In the genomic region with DNA sequence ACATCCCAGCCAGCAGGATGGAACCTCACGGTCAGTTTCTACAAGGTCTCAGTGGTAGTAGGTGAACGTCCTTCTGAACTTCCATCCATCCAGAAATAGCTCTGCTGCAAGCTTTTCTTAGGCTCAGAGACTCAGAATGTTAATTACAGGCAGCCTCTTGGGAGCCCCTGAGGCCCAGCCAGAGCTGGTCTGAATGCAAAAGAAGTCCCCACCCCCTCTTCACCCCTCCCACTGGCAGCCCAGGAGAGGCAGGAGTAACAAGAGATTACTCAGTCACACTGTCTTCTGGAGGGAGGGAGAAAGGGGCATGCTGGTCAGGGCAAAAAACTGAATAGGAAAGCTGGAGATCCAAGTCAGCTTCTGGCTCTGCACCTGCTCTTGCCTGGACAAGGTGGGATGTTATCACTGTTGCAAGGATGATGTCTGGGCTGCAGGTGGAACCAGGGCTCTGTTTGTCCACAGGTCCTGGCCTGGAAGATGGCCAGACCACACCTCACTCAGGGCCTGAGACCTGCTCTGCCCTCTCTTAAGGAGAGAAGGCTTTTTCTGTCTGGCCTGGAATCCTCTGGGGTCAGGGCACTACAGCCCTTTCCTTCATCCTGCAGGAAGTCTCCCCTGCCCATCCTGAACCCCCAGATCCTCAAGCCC, we compare ENCODE assay signal across 12 cellular contexts. TPM values are rescaled to one million over a fixed set of nuclear protein-coding genes. Genes with fewer than 3 reads are reported as not detected.
DNase-seq lines count a peak whose midpoint lies in the region; ATAC-seq lines count a peak whose summit lies in the region.
"Had no signal": no experiment of that assay in that cellular context is flagged by ENCODE, and none has a peak within 500 bp of the region (broad histone marks: within the 10 kb centered on the region; RNA-seq: fewer than 3 reads in every experiment).

No MANE protein-coding gene starts in this region.

- peak overlapping the region; percentile 62 for H2BK5ac ChIP-seq in neuronal stem cell (ENCODE audit: low read length)

- H2BK15ac ChIP-seq in neuronal stem cell (ENCODE audit: low read length): peak overlapping the region; percentile 71

- H3K18ac ChIP-seq in neuronal stem cell (ENCODE audit: low read length): peak overlapping the region; percentile 76

- H3K14ac ChIP-seq in neuronal stem cell (ENCODE audit: low read length): no peak overlapping the region

- H3K9me3 Mint-ChIP-seq in stimulated activated memory B cell treated with anti-CD40 and anti-IgM and Interleukin-4, amounts not matched to agents 10 μg/mL and 1 μg/mL and 100 μg/mL, for 72 hours: no peaks in the 10 kb centered on the region

- no peaks in the 10 kb centered on the region for H3K27me3 Mint-ChIP-seq in stimulated activated memory B cell treated with anti-CD40 and anti-IgM and Interleukin-4, amounts not matched to agents 10 μg/mL and 1 μg/mL and 100 μg/mL, for 72 hours
- H3K27me3 Mint-ChIP-seq: activated CD4-positive, alpha-beta T cell treated with anti-CD3 and anti-CD28 coated beads for 36 hours had no signal

- no peaks in the 10 kb centered on the region for H3K36me3 ChIP-seq in neuronal stem cell (replicated peaks in 1 of 2; ENCODE audit: control insufficient read depth in 2 of 2, insufficient read depth in 2 of 2, low read length in 2 of 2)
- H3K36me3 ChIP-seq: heart right ventricle, Peyer's patch had no signal

- WGBS in neuronal stem cell (ENCODE audit: extremely low coverage in 2 of 2, insufficient read length in 2 of 2, insufficient replicate concordance in 1 of 2), 2 donors: no CpG with 5 or more reads among the region's 2 CpGs

- H2AFZ ChIP-seq in neuronal stem cell (ENCODE audit: low read length): peak overlapping the region; percentile 50

- H3K27ac ChIP-seq in caudate nucleus (ENCODE audit: low read depth, low read length): peak overlapping the region; percentile 72
- peak overlapping the region; percentile 8 for H3K27ac ChIP-seq in neuronal stem cell (replicated peaks; ENCODE audit: low read length)
- H3K27ac ChIP-seq: heart right ventricle had no signal

- no peak overlapping the region for H3K4ac ChIP-seq in neuronal stem cell (ENCODE audit: low read length)

- no peaks in the 10 kb centered on the region for H3K36me3 Mint-ChIP-seq in stimulated activated memory B cell treated with anti-CD40 and anti-IgM and Interleukin-4, amounts not matched to agents 10 μg/mL and 1 μg/mL and 100 μg/mL, for 72 hours

- H3K4me1 ChIP-seq in neuronal stem cell (ENCODE audit: control insufficient read depth in 2 of 2, insufficient read depth in 1 of 2, low read depth in 1 of 2, low read length in 2 of 2): peaks cover 23 to 34% of the 10 kb centered on the region in 2 donors
- H3K4me1 ChIP-seq: heart right ventricle had no signal

- no peak overlapping the region for H3K4me3 ChIP-seq in neuronal stem cell (ENCODE audit: low read length in 2 of 2)
- H3K4me3 ChIP-seq: heart right ventricle, Peyer's patch had no signal

- no peak for ATAC-seq in stimulated activated memory B cell treated with anti-CD40 and anti-IgM and Interleukin-4, amounts not matched to agents 10 μg/mL and 1 μg/mL and 100 μg/mL, for 72 hours
- ATAC-seq: activated CD4-positive, alpha-beta T cell treated with anti-CD3 and anti-CD28 coated beads for 36 hours had no signal

- peak overlapping the region; percentile 59 for H2BK12ac ChIP-seq in neuronal stem cell (ENCODE audit: low read length)

- H4K91ac ChIP-seq in neuronal stem cell (ENCODE audit: low read depth, low read length, poor library complexity): no peak overlapping the region

- no peak overlapping the region for H3K23ac ChIP-seq in neuronal stem cell (ENCODE audit: low read depth, low read length, poor library complexity)

- peak overlapping the region; percentile 85 for H2AK5ac ChIP-seq in neuronal stem cell (ENCODE audit: low read depth, low read length)

- no peak overlapping the region for H3K27ac Mint-ChIP-seq in stimulated activated memory B cell treated with anti-CD40 and anti-IgM and Interleukin-4, amounts not matched to agents 10 μg/mL and 1 μg/mL and 100 μg/mL, for 72 hours
- H3K27ac Mint-ChIP-seq: activated CD4-positive, alpha-beta T cell treated with anti-CD3 and anti-CD28 coated beads for 36 hours had no signal

- DNase-seq in ELF-1 (ENCODE audit: low read depth, low spot score): peak; percentile 86
- peak; percentile 79 for DNase-seq in NCI-H146 (lab: John Stamatoyannopoulos, UW)
- DNase-seq in caudate nucleus (lab: John Stamatoyannopoulos, UW): peak in 28 of 61 donors; percentile 10 to 76 (median 36)
- no peak for DNase-seq in neuronal stem cell (ENCODE audit: low spot score)
- DNase-seq in cerebellar nuclear complex (lab: John Stamatoyannopoulos, UW): no peak
- DNase-seq in amniotic stem cell (lab: John Stamatoyannopoulos, UW): no peak
- no peak for DNase-seq in SW480 (ENCODE audit: low spot score)
- DNase-seq: activated CD4-positive, alpha-beta T cell treated with anti-CD3 and anti-CD28 coated beads for 36 hours; activated naive CD4-positive, alpha-beta T cell; heart right ventricle; Peyer's patch had no signal

- H2BK120ac ChIP-seq in neuronal stem cell (ENCODE audit: low read depth, low read length): no peak overlapping the region

- no peak overlapping the region for H3K4me2 ChIP-seq in neuronal stem cell (ENCODE audit: insufficient read depth, low read length, poor library complexity, severe bottlenecking)

- no peaks in the 10 kb centered on the region for H3K79me1 ChIP-seq in neuronal stem cell (ENCODE audit: low read depth, low read length)

- no peaks in the 10 kb centered on the region for H3K27me3 ChIP-seq in neuronal stem cell (ENCODE audit: control insufficient read depth in 3 of 3, insufficient read depth in 3 of 3, low read depth in 1 of 3, low read length in 3 of 3)
- H3K27me3 ChIP-seq: heart right ventricle, Peyer's patch had no signal

- no peak overlapping the region for H3K4me3 Mint-ChIP-seq in stimulated activated memory B cell treated with anti-CD40 and anti-IgM and Interleukin-4, amounts not matched to agents 10 μg/mL and 1 μg/mL and 100 μg/mL, for 72 hours
- H3K4me3 Mint-ChIP-seq: activated CD4-positive, alpha-beta T cell treated with anti-CD3 and anti-CD28 coated beads for 36 hours had no signal

- H3K9me3 ChIP-seq in neuronal stem cell (replicated peaks in 1 of 2; ENCODE audit: control insufficient read depth in 2 of 2, insufficient read depth in 1 of 2, low read depth in 1 of 2, low read length in 2 of 2): no peaks in the 10 kb centered on the region
- H3K9me3 ChIP-seq: heart right ventricle, Peyer's patch had no signal

- no peaks in the 10 kb centered on the region for H3K4me1 Mint-ChIP-seq in stimulated activated memory B cell treated with anti-CD40 and anti-IgM and Interleukin-4, amounts not matched to agents 10 μg/mL and 1 μg/mL and 100 μg/mL, for 72 hours
- H3K4me1 Mint-ChIP-seq: activated CD4-positive, alpha-beta T cell treated with anti-CD3 and anti-CD28 coated beads for 36 hours had no signal

- no peak overlapping the region for H4K8ac ChIP-seq in neuronal stem cell (ENCODE audit: low read depth, low read length)

- H3K9ac ChIP-seq in neuronal stem cell (ENCODE audit: low read depth, low read length, poor library complexity): no peak overlapping the region

RNA-seq across cellular contexts. Expression of gene ENHO, which starts 9.1 kb away (rescaled TPM):
- 18.0 TPM for polyA plus RNA-seq in neuronal stem cell (2013, experiment 1 of 2)
- polyA plus RNA-seq in neuronal stem cell (2013, experiment 2 of 2): 16.3 TPM

RNA-seq across cellular contexts. Expression of gene DNAI1, which starts 55.1 kb away (rescaled TPM):
- polyA plus RNA-seq in neuronal stem cell (2013, experiment 1 of 2): 0.99 TPM
- polyA plus RNA-seq in neuronal stem cell (2013, experiment 2 of 2): 1.3 TPM

RNA-seq across cellular contexts. Expression of gene FAM219A, which starts 55.3 kb away (rescaled TPM):
- polyA plus RNA-seq in neuronal stem cell (2013, experiment 1 of 2): 6.8 TPM
- 7.5 TPM for polyA plus RNA-seq in neuronal stem cell (2013, experiment 2 of 2)

Comparison
In these comparisons a context has a peak if more than half of its experiments do, and no peak if none do; other contexts are left out.
1. DNase-seq: peak in ELF-1 (single experiment) and NCI-H146 (single experiment); none in neuronal stem cell (single experiment), cerebellar nuclear complex (0 of 2), amniotic stem cell (single experiment) and SW480 (single experiment).